Comparison of ENCODE assay signal across 1 cellular context in genomic region chr5:103450333-103451061, GRCh38.
TF ChIP-seq lines count a peak whose summit lies in the region.

No MANE protein-coding gene starts in this region.

TF ChIP-seq in SK-N-SH, 30 proteins besides CTCF, POLR2A, EP300 and RAD21 (continued from another document):
- TF ChIP-seq USF2 (IDR thresholded peaks at IDR 0.05; ENCODE audit: borderline replicate concordance, low read depth, low read length) (no peak), RFX5 (IDR thresholded peaks at IDR 0.05; ENCODE audit: low read length) (no peak), USF1 (IDR thresholded peaks at IDR 0.05; ENCODE audit: borderline replicate concordance, low read depth) (no peak)
